25 cellular contexts compared by ENCODE assay signal in genomic region chr9:133378408-133378962, GRCh38. TPM values are rescaled to one million over a fixed set of nuclear protein-coding genes. Genes with fewer than 3 reads are reported as not detected.
DNase-seq lines count a peak whose midpoint lies in the region; ATAC-seq and TF ChIP-seq lines count a peak whose summit lies in the region.
"Had no signal": no experiment of that assay in that cellular context is flagged by ENCODE, and none has a peak within 500 bp of the region (broad histone marks: within the 10 kb centered on the region; RNA-seq: fewer than 3 reads in every experiment).

No MANE protein-coding gene starts in this region.

- H3K9me2 ChIP-seq in HCT116 (ENCODE audit: insufficient read depth) (no peaks in the 10 kb centered on the region), MM.1S (replicated peaks; ENCODE audit: insufficient read depth, low read length) (no peaks in the 10 kb centered on the region)
- H3K9me2 ChIP-seq: SK-N-SH had no signal

- H3K4me3 ChIP-seq in HCT116 (replicated peaks in 1 of 2; ENCODE audit: low read depth in 1 of 2, low read length in 2 of 2) (no peak overlapping the region), sigmoid colon (no peak overlapping the region), MM.1S (ENCODE audit: low read length) (no peak overlapping the region)
- H3K4me3 ChIP-seq: skin epidermis, upper lobe of right lung had no signal

- peaks cover 0 to 10% of the 10 kb centered on the region in 2 experiments; a peak in 1 of 4 replicates for H3K9me3 ChIP-seq in HCT116 (ENCODE audit: control insufficient read depth in 1 of 2, insufficient read depth in 1 of 2, low read depth in 1 of 2, low read length in 2 of 2)
- H3K9me3 ChIP-seq in sigmoid colon: no peaks in the 10 kb centered on the region
- H3K9me3 ChIP-seq in MM.1S (replicated peaks; ENCODE audit: insufficient read depth, low read length): no peaks in the 10 kb centered on the region
- H3K9me3 ChIP-seq: Caco-2, SK-N-SH, upper lobe of right lung had no signal

- H3K4me3 Mint-ChIP-seq in nephron: peak overlapping the region; percentile 32 to 78 (median 74)
- H3K4me3 Mint-ChIP-seq: activated CD4-positive, alpha-beta T cell treated with anti-CD3 and anti-CD28 coated beads, Interleukin-2, amount 10 ng/mL, durations not matched to agents 24 days and 14 days; activated T-helper 1 cell treated with anti-CD3 and anti-CD28 coated beads, Interleukin-12 subunit alpha, Interleukin-12 subunit beta, Interleukin-2, Interleukin-4 antibody, amounts not matched to agents 30 ng/mL and 10 ng/mL and 1 ng/mL, durations not matched to agents 14 hours and 24 hours and 36 hours had no signal

- TF ChIP-seq CTCF in HCT116 (IDR thresholded peaks at IDR 0.05 in 2 of 3, conservative IDR thresholded peaks at IDR 0.05 in 1 of 3; ENCODE audit: borderline replicate concordance in 1 of 3, insufficient read depth in 1 of 3, low read depth in 2 of 3, low read length in 2 of 3): no peak
- no peak for TF ChIP-seq CTCF in nephron (IDR thresholded peaks at IDR 0.05; ENCODE audit: unreplicated experiment in 3 of 3)
- TF ChIP-seq CTCF in sigmoid colon (IDR thresholded peaks at IDR 0.05): no peak
- no peak for TF ChIP-seq CTCF in MM.1S (IDR thresholded peaks at IDR 0.05; ENCODE audit: low read length)

- peaks cover 6% of the 10 kb centered on the region for H3K36me3 Mint-ChIP-seq in nephron (ENCODE audit: low read depth)

- H3K9ac ChIP-seq in HCT116 (ENCODE audit: low read length) (no peak overlapping the region), MM.1S (ENCODE audit: low read length) (no peak overlapping the region)
- H3K9ac ChIP-seq: SK-N-SH had no signal

- TF ChIP-seq RAD21 in HCT116 (IDR thresholded peaks at IDR 0.05; ENCODE audit: low read depth): no peak

- H3K27me3 Mint-ChIP-seq in nephron (ENCODE audit: low read depth): no peaks in the 10 kb centered on the region

- 83% methylated on average over 1 of the region's 1 CpG for WGBS in sigmoid colon, 2 donors

- ATAC-seq in HCT116: no peak
- ATAC-seq: upper lobe of right lung had no signal

- CTCF ChIA-PET in HCT116 (lab: Charles Lee): interaction anchor here (1.0 kb wide), 1 partner anchor 192 kb away, joined by 3 read pairs; no protein-coding TSS in a partner anchor

- H2AFZ ChIP-seq in HCT116 (ENCODE audit: low read depth, low read length, poor library complexity, severe bottlenecking) (no peak overlapping the region), MM.1S (ENCODE audit: low read length) (no peak overlapping the region)

- H3K36me3 ChIP-seq in HCT116 (ENCODE audit: control insufficient read depth in 1 of 2, insufficient read depth in 2 of 2, low read length in 2 of 2) (no peaks in the 10 kb centered on the region; a peak in 1 of 4 replicates), sigmoid colon (no peaks in the 10 kb centered on the region), MM.1S (replicated peaks; ENCODE audit: insufficient read depth, low read length) (no peaks in the 10 kb centered on the region)
- H3K36me3 ChIP-seq: upper lobe of right lung had no signal

- BruUV-seq in HCT116 (replicated peaks; lab: Mats Ljungman, UMichigan): no TSS peak

- H3K79me2 ChIP-seq in HCT116 (ENCODE audit: insufficient read depth, low read length) (peaks cover 24% of the 10 kb centered on the region), MM.1S (ENCODE audit: low read length) (peaks cover 22% of the 10 kb centered on the region)

- no peak for TF ChIP-seq EP300 in sigmoid colon (IDR thresholded peaks at IDR 0.05)

- H3F3A ChIP-seq in MM.1S (ENCODE audit: insufficient read depth, low read length): no peaks in the 10 kb centered on the region

- no peaks in the 10 kb centered on the region for H3K27me3 ChIP-seq in HCT116 (ENCODE audit: insufficient read depth, low read length)
- H3K27me3 ChIP-seq in sigmoid colon: no peaks in the 10 kb centered on the region
- peaks cover 29% of the 10 kb centered on the region for H3K27me3 ChIP-seq in MM.1S (replicated peaks; ENCODE audit: insufficient read depth, low read length)
- H3K27me3 ChIP-seq: upper lobe of right lung had no signal

- H4K20me1 ChIP-seq in HCT116 (ENCODE audit: insufficient read depth): 0 out of 2 replicates have a peak, but pooled peaks cover 6% of the 10 kb centered on the region
- H4K20me1 ChIP-seq in MM.1S (ENCODE audit: insufficient read depth, low read length): no peaks in the 10 kb centered on the region

- H3K4me2 ChIP-seq in HCT116 (ENCODE audit: low read length) (peak overlapping the region; percentile 55), MM.1S (ENCODE audit: low read depth, low read length) (no peak overlapping the region)
- H3K4me2 ChIP-seq: SK-N-SH had no signal

- DNase-seq in NCI-H2029 (lab: John Stamatoyannopoulos, UW) (peak; percentile 23), NCI-H2029 treated with DMSO at 0.1 percent for 48 hours (lab: John Stamatoyannopoulos, UW) (no peak), HCT116 (ENCODE audit: low read depth, low spot score) (no peak), sigmoid colon (no peak), MM.1S (no peak), AML-193 (lab: John Stamatoyannopoulos, UW) (no peak)
- DNase-seq: 8988T; activated CD4-positive, alpha-beta T cell treated with anti-CD3 and anti-CD28 coated beads, Interleukin-2, amount 10 ng/mL, durations not matched to agents 24 days and 14 days; activated naive CD4-positive, alpha-beta T cell treated with anti-CD3 and anti-CD28 coated beads, Interleukin-2, amount 50 U/mL, for 16 hours; aorta; Caco-2; central memory CD4-positive, alpha-beta T cell; DMS79; kidney glomerular epithelial cell; NCI-H1092 treated with DMSO at 0.1 percent for 48 hours; NCI-H1930; NCI-H524; SK-N-SH; stimulated activated CD4-positive, alpha-beta T cell treated with anti-CD3 and anti-CD28 coated beads, Interleukin-1b, Interleukin-23, amount 100 ng/mL, for 48 hours; upper lobe of right lung had no signal

- H3K9me3 Mint-ChIP-seq in nephron: no peaks in the 10 kb centered on the region
- H3K9me3 Mint-ChIP-seq: activated CD4-positive, alpha-beta T cell treated with anti-CD3 and anti-CD28 coated beads, Interleukin-2, amount 10 ng/mL, durations not matched to agents 24 days and 14 days; activated T-helper 1 cell treated with anti-CD3 and anti-CD28 coated beads, Interleukin-12 subunit alpha, Interleukin-12 subunit beta, Interleukin-2, Interleukin-4 antibody, amounts not matched to agents 30 ng/mL and 10 ng/mL and 1 ng/mL, durations not matched to agents 14 hours and 24 hours and 36 hours had no signal

- POLR2A ChIA-PET in HCT116 (lab: Charles Lee): interaction anchor here (2.7 kb wide), 1 partner anchor 30 kb away, joined by 15 read pairs; the partner anchor contains the start of genes MED22 and RPL7A

- RAD21 ChIA-PET in HCT116 (lab: Charles Lee; ENCODE audit: low non-redundant PET in 1 of 2, low total read pairs in 2 of 2, uncharacterized antibody in 2 of 2, unreplicated experiment in 2 of 2): no interaction called here

- intact Hi-C loops in HCT116 (cut with micrococcal nuclease): no loop called here
- intact Hi-C loops in sigmoid colon (cut with DNase I): loop anchor here (5.0 kb wide), 1 partner anchor 39 kb away; the partner anchor contains the start of gene REXO4

- no peak overlapping the region for H3K27ac Mint-ChIP-seq in nephron
- H3K27ac Mint-ChIP-seq: activated CD4-positive, alpha-beta T cell treated with anti-CD3 and anti-CD28 coated beads, Interleukin-2, amount 10 ng/mL, durations not matched to agents 24 days and 14 days; activated T-helper 1 cell treated with anti-CD3 and anti-CD28 coated beads, Interleukin-12 subunit alpha, Interleukin-12 subunit beta, Interleukin-2, Interleukin-4 antibody, amounts not matched to agents 30 ng/mL and 10 ng/mL and 1 ng/mL, durations not matched to agents 14 hours and 24 hours and 36 hours had no signal

- H3K27ac ChIP-seq in HCT116 (ENCODE audit: low read depth, low read length) (no peak overlapping the region), angular gyrus (ENCODE audit: low read depth, low read length) (peak overlapping the region; percentile 94), sigmoid colon (no peak overlapping the region), MM.1S (ENCODE audit: low read length) (no peak overlapping the region)
- H3K27ac ChIP-seq: upper lobe of right lung, WERI-Rb-1 had no signal

- H3K4me1 ChIP-seq in HCT116 (ENCODE audit: control insufficient read depth in 1 of 2, insufficient read depth in 2 of 2, low read length in 2 of 2): peaks cover 21 to 29% of the 10 kb centered on the region in 2 experiments
- peaks cover 0 to 29% (median 22%) of the 10 kb centered on the region in 4 donors for H3K4me1 ChIP-seq in sigmoid colon
- H3K4me1 ChIP-seq in MM.1S (ENCODE audit: low read length): no peaks in the 10 kb centered on the region

- H3K4me1 Mint-ChIP-seq in nephron: peaks cover 8% of the 10 kb centered on the region

- TF ChIP-seq POLR2A in HCT116 (IDR thresholded peaks at IDR 0.05; ENCODE audit: borderline replicate concordance, extremely low read depth, insufficient read depth, insufficient read length) (no peak), sigmoid colon (IDR thresholded peaks at IDR 0.05) (no peak)

TF ChIP-seq in HCT116, 20 proteins besides CTCF, POLR2A, EP300 and RAD21 (continues in another document):
- TF ChIP-seq ELF1 (IDR thresholded peaks at IDR 0.05; ENCODE audit: borderline replicate concordance, low read depth): no peak
- TF ChIP-seq CEBPB (IDR thresholded peaks at IDR 0.05; ENCODE audit: low read depth): no peak
- TF ChIP-seq, protein P1, sequence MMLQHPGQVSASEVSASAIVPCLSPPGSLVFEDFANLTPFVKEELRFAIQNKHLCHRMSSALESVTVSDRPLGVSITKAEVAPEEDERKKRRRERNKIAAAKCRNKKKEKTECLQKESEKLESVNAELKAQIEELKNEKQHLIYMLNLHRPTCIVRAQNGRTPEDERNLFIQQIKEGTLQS (IDR thresholded peaks at IDR 0.05): no peak
- TF ChIP-seq EGR1 (IDR thresholded peaks at IDR 0.05; ENCODE audit: low read depth): no peak
- TF ChIP-seq SRF (IDR thresholded peaks at IDR 0.05; ENCODE audit: low read depth): no peak

RNA-seq across cellular contexts. Expression of gene STKLD1, which starts 2.3 kb away (rescaled TPM):
- total RNA-seq in HCT116 (2021; ENCODE audit: unreplicated experiment) (0.37 TPM), sigmoid colon (1 to 10 TPM in 2 of 4 donors, under 1 TPM in 1, not detected in 1; 0.49 to 8.3 (median 2.1) TPM)
- 0.21 and 0.32 TPM in 2 replicates for polyA plus RNA-seq in HCT116 (2012)
- 1 to 10 TPM in 2 of 3 donors, under 1 TPM in 1; 0.69 to 1.8 (median 1.2) TPM for polyA plus RNA-seq in sigmoid colon

RNA-seq across cellular contexts. Expression of gene SURF4, which starts 2.6 kb away (rescaled TPM):
- total RNA-seq in HCT116 (2021; ENCODE audit: unreplicated experiment): 134 TPM
- polyA plus RNA-seq in HCT116 (2012): 117 and 158 TPM in 2 replicates
- 10 to 100 TPM; 73.4 to 88.8 (median 84.3) TPM for total RNA-seq in sigmoid colon
- 100 to 1,000 TPM in 1 of 3 donors, 10 to 100 TPM in 2; 17.4 to 190 (median 31.2) TPM for polyA plus RNA-seq in sigmoid colon

RNA-seq across cellular contexts. Expression of gene SURF2, which starts 22.1 kb away (rescaled TPM):
- total RNA-seq in HCT116 (2021; ENCODE audit: unreplicated experiment): 27.8 TPM
- 32.2 and 37.2 TPM in 2 replicates for polyA plus RNA-seq in HCT116 (2012)
- 10 to 100 TPM; 10.2 to 32.3 (median 15.2) TPM for total RNA-seq in sigmoid colon
- 10 to 100 TPM; 17.4 to 27.1 (median 19.9) TPM for polyA plus RNA-seq in sigmoid colon

RNA-seq across cellular contexts. Expression of gene SURF1, which starts 22.2 kb away (rescaled TPM):
- total RNA-seq in HCT116 (2021; ENCODE audit: unreplicated experiment): 71.7 TPM
- 66.9 and 70.3 TPM in 2 replicates for polyA plus RNA-seq in HCT116 (2012)
- total RNA-seq in sigmoid colon: 10 to 100 TPM; 33.8 to 98.7 (median 75.7) TPM
- 10 to 100 TPM; 54.1 to 79.3 (median 59.0) TPM for polyA plus RNA-seq in sigmoid colon

RNA-seq across cellular contexts. Expression of gene RPL7A, which starts 30.5 kb away (rescaled TPM):
- 2,837 TPM for total RNA-seq in HCT116 (2021; ENCODE audit: unreplicated experiment)
- 3,464 and 3,677 TPM in 2 replicates for polyA plus RNA-seq in HCT116 (2012)
- total RNA-seq in sigmoid colon: 1,000 to 10,000 TPM; 2,027 to 2,561 (median 2,271) TPM
- polyA plus RNA-seq in sigmoid colon: 1,000 to 10,000 TPM; 2,364 to 4,020 (median 2,962) TPM
